33 cellular contexts compared by ENCODE assay signal in genomic region chr6:109631403-109631802, GRCh38. TPM values are rescaled to one million over a fixed set of nuclear protein-coding genes. Genes with fewer than 3 reads are reported as not detected.
DNase-seq lines count a peak whose midpoint lies in the region; ATAC-seq, FAIRE-seq and TF ChIP-seq lines count a peak whose summit lies in the region.
"Had no signal": no experiment of that assay in that cellular context is flagged by ENCODE, and none has a peak within 500 bp of the region (broad histone marks: within the 10 kb centered on the region; RNA-seq: fewer than 3 reads in every experiment).

No MANE protein-coding gene starts in this region.

- FAIRE-seq in HepG2 (lab: Jason Lieb, UNC) (no peak), K562 (lab: Jason Lieb, UNC) (no peak)
- FAIRE-seq: A204.1, A549, D721Med had no signal

- TF ChIP-seq POLR2A in HepG2 (IDR thresholded peaks at IDR 0.05; ENCODE audit: insufficient read depth in 1 of 2, low read depth in 2 of 2, low read length in 2 of 2) = no peak
- no peak for TF ChIP-seq POLR2A in right lobe of liver (IDR thresholded peaks at IDR 0.05)
- TF ChIP-seq POLR2A in IMR-90 (IDR thresholded peaks at IDR 0.05; ENCODE audit: low read depth, low read length) = no peak
- TF ChIP-seq POLR2A in K562 (conservative IDR thresholded peaks at IDR 0.05) = no peak
- TF ChIP-seq POLR2A in gastrocnemius medialis (IDR thresholded peaks at IDR 0.05) = no peak

- dilution Hi-C loops in IMR-90 (cut with HindIII; ENCODE audit: low sequenced_read_pairs, unreplicated experiment) = no loop called here

- H4K91ac ChIP-seq in IMR-90 (ENCODE audit: insufficient read depth, low read depth, low read length) = no peak overlapping the region

- H3K4me2 ChIP-seq in HepG2 (ENCODE audit: low read depth, low read length) = no peak overlapping the region
- H3K4me2 ChIP-seq in IMR-90 (ENCODE audit: low read depth, low read length) = no peak overlapping the region
- no peak overlapping the region for H3K4me2 ChIP-seq in K562 (ENCODE audit: insufficient read depth, low read length)
- H3K4me2 ChIP-seq: A549; BLaER1; BLaER1 treated with 17β-estradiol and CSF1 and Interleukin-3, amounts not matched to agents 10 nM and 100 nM had no signal

- no peak overlapping the region for H2AK9ac ChIP-seq in IMR-90 (replicated peaks; ENCODE audit: low read depth, low read length, poor library complexity)

- in situ Hi-C loops in HepG2 (cut with HindIII; ENCODE audit: extremely low pct_ligation_motif_present, low pct_unique_long_range_greater_than_20kb) = no loop called here
- in situ Hi-C loops in IMR-90 (cut with MboI; ENCODE audit: low sequenced_read_pairs) = no loop called here
- in situ Hi-C loops in K562 (cut with MboI) = no loop called here
- in situ Hi-C loops in gastrocnemius medialis (cut with MboI; ENCODE audit: low sequenced_read_pairs in 4 of 4) = no loop called here

- no peak overlapping the region for H3K4ac ChIP-seq in IMR-90 (ENCODE audit: low read depth, low read length)

- H3K79me1 ChIP-seq in IMR-90 (ENCODE audit: low read depth in 1 of 2, low read length in 2 of 2) = no peaks in the 10 kb centered on the region

- H2BK120ac ChIP-seq in IMR-90 (ENCODE audit: low read depth, low read length) = no peak overlapping the region

- no peaks in the 10 kb centered on the region for H3K36me3 ChIP-seq in HepG2 (replicated peaks in 1 of 2; ENCODE audit: control insufficient read depth in 1 of 2, insufficient read depth in 2 of 2, low read length in 2 of 2)
- H3K36me3 ChIP-seq in right lobe of liver = no peaks in the 10 kb centered on the region
- no peaks in the 10 kb centered on the region for H3K36me3 ChIP-seq in IMR-90 (ENCODE audit: control insufficient read depth, insufficient read depth, low read length)
- H3K36me3 ChIP-seq in K562 (ENCODE audit: control insufficient read depth, insufficient read depth, low read length) = no peaks in the 10 kb centered on the region
- peaks cover 0 to 11% of the 10 kb centered on the region in 2 donors for H3K36me3 ChIP-seq in gastrocnemius medialis
- H3K36me3 ChIP-seq: BE2C; BLaER1; BLaER1 treated with 17β-estradiol and CSF1 and Interleukin-3, amounts not matched to agents 10 nM and 100 nM had no signal

- DNase-seq in HepG2 (ENCODE audit: low spot score) (no peak), right lobe of liver (no peak), IMR-90 (no peak), K562 (ENCODE audit: extremely low read depth in 1 of 4, low spot score in 3 of 4) (no peak), Right ventricle myocardium superior (no peak), gastrocnemius medialis (no peak)
- DNase-seq: 8988T; ACHN; AML-193; BE2C; C1 segment of cervical spinal cord; Caco-2; Calu3; CD4-positive, alpha-beta memory T cell; CD4-positive, alpha-beta T cell; CD4-positive, CD25-positive, alpha-beta regulatory T cell; CD8-positive, alpha-beta memory T cell; CD8-positive, alpha-beta T cell; COR-L47; DMS 273 treated with DMSO at 0.1 percent for 48 hours; DMS153; DMS53; DMS79; DMS79 treated with DMSO at 0.1 percent for 48 hours; DND-41; EL had no signal

- H2AFZ ChIP-seq in HepG2 (ENCODE audit: low read length) = no peak overlapping the region
- no peak overlapping the region for H2AFZ ChIP-seq in IMR-90 (replicated peaks; ENCODE audit: low read length, poor library complexity)
- H2AFZ ChIP-seq in K562 (ENCODE audit: low read depth, low read length) = no peak overlapping the region

- WGBS in HepG2 (ENCODE audit: low lambda C conversion rate) = 92% methylated on average over 1 of the region's 1 CpG
- 83% methylated on average over 1 of the region's 1 CpG for WGBS in right lobe of liver (ENCODE audit: insufficient coverage, low coverage, low lambda C conversion rate, missing lambda C conversion rate)
- WGBS in IMR-90 (ENCODE audit: extremely low coverage in 2 of 2, insufficient read length in 1 of 2), 2 experiments = no CpG with 5 or more reads among the region's 1 CpG
- 0% methylated on average over 1 of the region's 1 CpG for WGBS in K562 (ENCODE audit: insufficient coverage, low coverage, missing lambda C conversion rate)

- H3K27me3 ChIP-seq in HepG2 (ENCODE audit: control insufficient read depth in 1 of 2, insufficient read depth in 2 of 2, low read length in 2 of 2) (no peaks in the 10 kb centered on the region), right lobe of liver (no peaks in the 10 kb centered on the region), IMR-90 (ENCODE audit: control insufficient read depth, insufficient read depth, low read length) (0 out of 2 replicates have a peak, but pooled peaks cover 1% of the 10 kb centered on the region), K562 (ENCODE audit: control insufficient read depth in 2 of 2, insufficient read depth in 2 of 2, low read length in 2 of 2) (no peaks in the 10 kb centered on the region; a peak in 1 of 5 replicates), gastrocnemius medialis (no peaks in the 10 kb centered on the region)
- H3K27me3 ChIP-seq: BE2C; BLaER1; BLaER1 treated with 17β-estradiol and CSF1 and Interleukin-3, amounts not matched to agents 10 nM and 100 nM had no signal

- no peak overlapping the region for H4K8ac ChIP-seq in IMR-90 (ENCODE audit: low read depth in 2 of 2, low read length in 2 of 2)

- H2BK5ac ChIP-seq in IMR-90 (ENCODE audit: low read depth, low read length, poor library complexity, severe bottlenecking) = no peak overlapping the region

- H2BK20ac ChIP-seq in IMR-90 (ENCODE audit: low read depth, low read length) = no peak overlapping the region

- intact Hi-C loops in HepG2 (cut with micrococcal nuclease; ENCODE audit: unreplicated experiment) = no loop called here
- intact Hi-C loops in right lobe of liver (cut with DNase I) = no loop called here
- intact Hi-C loops in IMR-90 (cut with micrococcal nuclease) = no loop called here
- intact Hi-C loops in K562 (cut with micrococcal nuclease) = no loop called here
- intact Hi-C loops in Right ventricle myocardium superior (cut with DNase I) = no loop called here
- intact Hi-C loops in gastrocnemius medialis (cut with DNase I; ENCODE audit: low total_unique reads) = no loop called here

- H3K4me1 ChIP-seq in HepG2 (ENCODE audit: insufficient read depth, low read length) (peaks cover 3% of the 10 kb centered on the region; the same call in 1 of the 2 replicates), right lobe of liver (no peaks in the 10 kb centered on the region), IMR-90 (ENCODE audit: control insufficient read depth, insufficient read depth, low read length) (no peaks in the 10 kb centered on the region), K562 (replicated peaks in 1 of 2; ENCODE audit: control insufficient read depth in 2 of 2, insufficient read depth in 2 of 2, low read length in 2 of 2) (no peaks in the 10 kb centered on the region), gastrocnemius medialis (no peaks in the 10 kb centered on the region)
- H3K4me1 ChIP-seq: A549, BE2C, Caco-2 had no signal

- POLR2A ChIA-PET in HepG2 (lab: Yijun Ruan, JAX) = no interaction called here
- POLR2A ChIA-PET in IMR-90 (lab: Charles Lee; ENCODE audit: unreplicated experiment) = no interaction called here
- POLR2A ChIA-PET in K562 (lab: Yijun Ruan, JAX) = no interaction called here

- H3K9me1 ChIP-seq in IMR-90 (ENCODE audit: insufficient read depth, low read length) (no peaks in the 10 kb centered on the region), K562 (ENCODE audit: control insufficient read depth, insufficient read depth, low read length) (no peaks in the 10 kb centered on the region)

- H2BK15ac ChIP-seq in IMR-90 (ENCODE audit: low read depth, low read length) = no peak overlapping the region

- CTCF ChIA-PET in HepG2 (lab: Yijun Ruan, JAX; ENCODE audit: low intra/inter-chr PET ratio, low total read pairs) (no interaction called here), IMR-90 (lab: Yijun Ruan, JAX) (no interaction called here), K562 (lab: Yijun Ruan, JAX; ENCODE audit: low intra/inter-chr PET ratio) (no interaction called here)

- H3K27ac ChIP-seq in HepG2 (ENCODE audit: extremely low read length, insufficient read depth, low read length) (no peak overlapping the region), right lobe of liver (no peak overlapping the region), IMR-90 (ENCODE audit: insufficient read depth, low read length) (no peak overlapping the region), K562 (ENCODE audit: extremely low read depth, low read depth, low read length) (no peak overlapping the region), gastrocnemius medialis (no peak overlapping the region)
- H3K27ac ChIP-seq: 22Rv1; A549; BLaER1; BLaER1 treated with 17β-estradiol and CSF1 and Interleukin-3, amounts not matched to agents 10 nM and 100 nM; C4-2B had no signal

- H3K14ac ChIP-seq in IMR-90 (replicated peaks; ENCODE audit: low read depth, low read length) = no peak overlapping the region

- no peaks in the 10 kb centered on the region for H3K79me2 ChIP-seq in HepG2 (ENCODE audit: insufficient read depth, low read length)
- no peaks in the 10 kb centered on the region for H3K79me2 ChIP-seq in K562 (ENCODE audit: control insufficient read depth, insufficient read depth, low read length)

- TF ChIP-seq CTCF in HepG2 (CRISPR knock-in tag; IDR thresholded peaks at IDR 0.05) (no peak), right lobe of liver (IDR thresholded peaks at IDR 0.05) (no peak), IMR-90 (conservative IDR thresholded peaks at IDR 0.05; ENCODE audit: low read depth, low read length) (no peak), K562 (IDR thresholded peaks at IDR 0.05 in 2 of 3, conservative IDR thresholded peaks at IDR 0.05 in 1 of 3; ENCODE audit: insufficient read depth in 2 of 3, low read depth in 1 of 3, low read length in 3 of 3) (no peak), gastrocnemius medialis (IDR thresholded peaks at IDR 0.05 in 4 of 5, conservative IDR thresholded peaks at IDR 0.05 in 1 of 5) (no peak)

- H2AK5ac ChIP-seq in IMR-90 (ENCODE audit: low read depth, low read length) = no peak overlapping the region

- TF ChIP-seq RAD21 in HepG2 (CRISPR knock-in tag; IDR thresholded peaks at IDR 0.05) (no peak), IMR-90 (IDR thresholded peaks at IDR 0.05; ENCODE audit: low read length) (no peak), K562 (CRISPR knock-in tag; conservative IDR thresholded peaks at IDR 0.05 in 1 of 2, IDR thresholded peaks at IDR 0.05 in 1 of 2) (no peak)

- H4K5ac ChIP-seq in IMR-90 (ENCODE audit: low read depth, low read length) = no peak overlapping the region

- H4K20me1 ChIP-seq in HepG2 (ENCODE audit: insufficient read depth, low read length) = no peaks in the 10 kb centered on the region
- H4K20me1 ChIP-seq in IMR-90 (ENCODE audit: insufficient read depth, low read length) = no peaks in the 10 kb centered on the region
- no peaks in the 10 kb centered on the region for H4K20me1 ChIP-seq in K562 (replicated peaks; ENCODE audit: control insufficient read depth, insufficient read depth, low read length)
- H4K20me1 ChIP-seq: BLaER1; BLaER1 treated with 17β-estradiol and CSF1 and Interleukin-3, amounts not matched to agents 10 nM and 100 nM had no signal

- no peak for TF ChIP-seq EP300 in HepG2 (IDR thresholded peaks at IDR 0.05; ENCODE audit: low read depth in 2 of 2, low read length in 2 of 2)
- TF ChIP-seq EP300 in HepG2 (CRISPR knock-in tag; IDR thresholded peaks at IDR 0.05; ENCODE audit: borderline replicate concordance) = no peak
- TF ChIP-seq EP300 in K562 (IDR thresholded peaks at IDR 0.05; ENCODE audit: low read length) = no peak

- no peak overlapping the region for H3K56ac ChIP-seq in IMR-90 (ENCODE audit: extremely low read depth, insufficient read depth, low read length)

- H3K9me3 ChIP-seq in HepG2 (ENCODE audit: low read length) (no peaks in the 10 kb centered on the region), right lobe of liver (no peaks in the 10 kb centered on the region), IMR-90 (ENCODE audit: control insufficient read depth, insufficient read depth, low read length) (no peaks in the 10 kb centered on the region), K562 (replicated peaks; ENCODE audit: control insufficient read depth, insufficient read depth, low read depth, low read length) (no peaks in the 10 kb centered on the region), gastrocnemius medialis (no peaks in the 10 kb centered on the region)
- H3K9me3 ChIP-seq: A549, BE2C, BLaER1, Caco-2 had no signal

- no peak overlapping the region for H3K23ac ChIP-seq in IMR-90 (ENCODE audit: low read depth, low read length)

- ATAC-seq in HepG2 (no peak), right lobe of liver (no peak), IMR-90 (ENCODE audit: low read depth) (no peak), K562 (no peak), Right ventricle myocardium superior (ENCODE audit: poor library complexity) (no peak), gastrocnemius medialis (no peak)
- ATAC-seq: A549; CD8-positive, alpha-beta T cell had no signal

- BruUV-seq in HepG2 (replicated peaks; lab: Mats Ljungman, UMichigan) = no TSS peak
- no TSS peak for BruUV-seq in IMR-90 (replicated peaks; lab: Mats Ljungman, UMichigan)
- BruUV-seq in K562 (replicated peaks; lab: Mats Ljungman, UMichigan) = no TSS peak

- H3K4me3 ChIP-seq in HepG2 (replicated peaks in 1 of 3; ENCODE audit: insufficient read depth in 1 of 3, low read depth in 2 of 3, low read length in 3 of 3) (no peak overlapping the region), right lobe of liver (no peak overlapping the region), IMR-90 (ENCODE audit: insufficient read depth, low read depth, low read length) (no peak overlapping the region), K562 (no peak overlapping the region), gastrocnemius medialis (no peak overlapping the region)
- H3K4me3 ChIP-seq: A549; BLaER1; BLaER1 treated with 17β-estradiol and CSF1 and Interleukin-3, amounts not matched to agents 10 nM and 100 nM had no signal

- no peak overlapping the region for H3K18ac ChIP-seq in IMR-90 (ENCODE audit: low read depth, low read length)

- no peak overlapping the region for H3K9ac ChIP-seq in HepG2 (ENCODE audit: insufficient read depth, low read depth, low read length)
- H3K9ac ChIP-seq in IMR-90 (ENCODE audit: low read depth, low read length) = no peak overlapping the region
- H3K9ac ChIP-seq in K562 (ENCODE audit: insufficient read depth in 1 of 2, low read depth in 2 of 2, low read length in 2 of 2) = no peak overlapping the region
- H3K9ac ChIP-seq: BLaER1; BLaER1 treated with 17β-estradiol and CSF1 and Interleukin-3, amounts not matched to agents 10 nM and 100 nM had no signal

RNA-seq across cellular contexts. Expression of gene AK9, which starts 59.6 kb away (rescaled TPM):
- total RNA-seq in HepG2 (2016; rRNA removed; fragmentation: Illumina TruSeq; extraction: Trizol) (4.8 and 7.1 TPM in 2 replicates), right lobe of liver (1 to 10 TPM; 1.5 to 3.9 (median 2.5) TPM), IMR-90 (2012; rRNA removed) (1.8 and 2.2 TPM in 2 replicates), K562 (2014; rRNA removed) (0.59 and 0.78 TPM in 2 replicates), K562 (2014; rRNA removed; fragmentation: Illumina TruSeq; extraction: Trizol) (0.91 and 0.96 TPM in 2 replicates), K562 (2015; rRNA removed; fragmentation: Illumina TruSeq; extraction: Trizol) (0.79 and 1.3 TPM in 2 replicates), K562 (2021) (0.93 and 1.1 TPM in 2 replicates), Right ventricle myocardium superior (11.1 TPM), gastrocnemius medialis (1 to 10 TPM; 3.9 to 8.2 (median 7.1) TPM)
- total RNA-seq in HepG2 (2016; cell fraction: cytosol; rRNA removed; fragmentation: Illumina TruSeq; extraction: Trizol; ENCODE audit: low read depth) = 4.1 and 6.6 TPM in 2 replicates
- 4.4 and 7.2 TPM in 2 replicates for total RNA-seq in HepG2 (2016; cell fraction: insoluble cytoplasmic fraction; rRNA removed; fragmentation: Illumina TruSeq; extraction: Trizol)
- total RNA-seq in HepG2 (2016; cell fraction: membrane; rRNA removed; fragmentation: Illumina TruSeq; extraction: Trizol) = 2.8 TPM in 2 replicates
- total RNA-seq in HepG2 (2016; cell fraction: nucleus; rRNA removed; fragmentation: Illumina TruSeq; extraction: Trizol) = 4.7 and 6.1 TPM in 2 replicates
- polyA plus RNA-seq in HepG2 (2011; rRNA removed) (2.6 and 3.2 TPM in 2 replicates), IMR-90 (2012; rRNA removed) (1.2 and 1.7 TPM in 2 replicates), K562 (2011; rRNA removed) (0.66 and 1.3 TPM in 2 replicates), K562 (2014; fragmentation: Illumina TruSeq; extraction: Trizol) (0.68 and 1.4 TPM in 2 replicates), K562 (2014; fragmentation: Nextera tagmentation; extraction: Ambion mirVana) (1 to 10 TPM; 1.2 to 1.9 TPM), K562 (2014; rRNA removed) (0.60 and 2.2 TPM in 2 replicates)
- 0.87 and 1.7 TPM in 2 replicates for polyA plus RNA-seq in HepG2 (2011; cell fraction: cytosol; rRNA removed)
- 2.5 and 4.4 TPM in 2 replicates for polyA plus RNA-seq in HepG2 (2011; cell fraction: nucleus; rRNA removed)
- 4.4 and 5.0 TPM in 2 replicates for polyA plus RNA-seq in HepG2 (2012)
- polyA plus RNA-seq in HepG2 (2016; cell fraction: cytosol; fragmentation: Illumina TruSeq; extraction: Trizol; ENCODE audit: low read depth) = 0.45 and 0.55 TPM in 2 replicates
- 5.4 and 6.7 TPM in 2 replicates for polyA plus RNA-seq in HepG2 (2016; cell fraction: insoluble cytoplasmic fraction; fragmentation: Illumina TruSeq; extraction: Trizol; ENCODE audit: low read depth)
- polyA plus RNA-seq in HepG2 (2016; cell fraction: membrane; fragmentation: Illumina TruSeq; extraction: Trizol; ENCODE audit: low read depth) = 0.84 and 0.95 TPM in 2 replicates
- 4.1 and 4.9 TPM in 2 replicates for polyA plus RNA-seq in HepG2 (2016; cell fraction: nucleus; fragmentation: Illumina TruSeq; extraction: Trizol; ENCODE audit: insufficient read depth, low read depth)
- 1.1 and 1.6 TPM in 2 replicates for polyA minus RNA-seq in HepG2 (2011; rRNA and poly(A)+ RNA removed; ENCODE audit: low replicate concordance)
- polyA minus RNA-seq in HepG2 (2011; cell fraction: cytosol; rRNA and poly(A)+ RNA removed) = 2.4 and 2.8 TPM in 2 replicates
- 9.7 and 13.8 TPM in 2 replicates for polyA minus RNA-seq in HepG2 (2011; cell fraction: nucleus; rRNA and poly(A)+ RNA removed)
- 0.22 and 0.39 TPM in 2 replicates for polyA plus RNA-seq in IMR-90 (2012; cell fraction: cytosol; rRNA removed)
- 0.24 and 2.4 TPM in 2 replicates for polyA plus RNA-seq in IMR-90 (2012; cell fraction: nucleus; rRNA removed; ENCODE audit: low replicate concordance)
- total RNA-seq in K562 (2011; cell fraction: chromatin; rRNA removed; ENCODE audit: low replicate concordance) = 1.0 and 1.2 TPM in 2 replicates
- total RNA-seq in K562 (2011; cell fraction: nucleolus; rRNA removed) = 0.26 TPM in 1 of 2 replicates, not detected in the other
- 0.38 and 0.59 TPM in 2 replicates for total RNA-seq in K562 (2011; cell fraction: nucleoplasm; rRNA removed)
- 0.21 and 0.32 TPM in 2 replicates for polyA plus RNA-seq in K562 (2011; cell fraction: cytosol; rRNA removed)
- polyA plus RNA-seq in K562 (2011; cell fraction: nucleus; rRNA removed) = 0.70 and 1.0 TPM in 2 replicates
- 0.94 and 1.9 TPM in 2 replicates for polyA plus RNA-seq in K562 (2012)
- 0.36 and 0.88 TPM in 2 replicates for polyA minus RNA-seq in K562 (2011; rRNA and poly(A)+ RNA removed)
- not detected in 2 replicates for polyA minus RNA-seq in K562 (2011; cell fraction: cytosol; rRNA and poly(A)+ RNA removed)
- polyA minus RNA-seq in K562 (2011; cell fraction: nucleus; rRNA and poly(A)+ RNA removed) = 0.40 and 0.44 TPM in 2 replicates

RNA-seq across cellular contexts. Expression of gene FIG4, which starts 59.7 kb away (rescaled TPM):
- 7.9 and 10.3 TPM in 2 replicates for total RNA-seq in HepG2 (2016; rRNA removed; fragmentation: Illumina TruSeq; extraction: Trizol)
- 5.7 and 6.0 TPM in 2 replicates for total RNA-seq in HepG2 (2016; cell fraction: cytosol; rRNA removed; fragmentation: Illumina TruSeq; extraction: Trizol; ENCODE audit: low read depth)
- total RNA-seq in HepG2 (2016; cell fraction: insoluble cytoplasmic fraction; rRNA removed; fragmentation: Illumina TruSeq; extraction: Trizol) = 7.5 and 9.0 TPM in 2 replicates
- total RNA-seq in HepG2 (2016; cell fraction: membrane; rRNA removed; fragmentation: Illumina TruSeq; extraction: Trizol) = 4.8 and 5.0 TPM in 2 replicates
- 9.6 and 10.6 TPM in 2 replicates for total RNA-seq in HepG2 (2016; cell fraction: nucleus; rRNA removed; fragmentation: Illumina TruSeq; extraction: Trizol)
- 5.5 and 5.9 TPM in 2 replicates for polyA plus RNA-seq in HepG2 (2011; rRNA removed)
- 2.7 and 4.3 TPM in 2 replicates for polyA plus RNA-seq in HepG2 (2011; cell fraction: cytosol; rRNA removed)
- polyA plus RNA-seq in HepG2 (2011; cell fraction: nucleus; rRNA removed) = 4.6 and 5.9 TPM in 2 replicates
- 5.1 and 6.3 TPM in 2 replicates for polyA plus RNA-seq in HepG2 (2012)
- 0.63 and 0.68 TPM in 2 replicates for polyA plus RNA-seq in HepG2 (2016; cell fraction: cytosol; fragmentation: Illumina TruSeq; extraction: Trizol; ENCODE audit: low read depth)
- polyA plus RNA-seq in HepG2 (2016; cell fraction: insoluble cytoplasmic fraction; fragmentation: Illumina TruSeq; extraction: Trizol; ENCODE audit: low read depth) = 7.6 and 9.3 TPM in 2 replicates
- polyA plus RNA-seq in HepG2 (2016; cell fraction: membrane; fragmentation: Illumina TruSeq; extraction: Trizol; ENCODE audit: low read depth) = 1.5 and 2.3 TPM in 2 replicates
- 5.9 and 6.2 TPM in 2 replicates for polyA plus RNA-seq in HepG2 (2016; cell fraction: nucleus; fragmentation: Illumina TruSeq; extraction: Trizol; ENCODE audit: insufficient read depth, low read depth)
- 3.0 and 5.7 TPM in 2 replicates for polyA minus RNA-seq in HepG2 (2011; rRNA and poly(A)+ RNA removed; ENCODE audit: low replicate concordance)
- polyA minus RNA-seq in HepG2 (2011; cell fraction: cytosol; rRNA and poly(A)+ RNA removed) = 5.8 and 7.2 TPM in 2 replicates
- 18.3 and 20.1 TPM in 2 replicates for polyA minus RNA-seq in HepG2 (2011; cell fraction: nucleus; rRNA and poly(A)+ RNA removed)
- 1 to 10 TPM; 4.0 to 7.7 (median 6.4) TPM for total RNA-seq in right lobe of liver
- 15.4 and 19.7 TPM in 2 replicates for total RNA-seq in IMR-90 (2012; rRNA removed)
- polyA plus RNA-seq in IMR-90 (2012; rRNA removed) = 11.3 and 12.1 TPM in 2 replicates
- 3.4 and 4.7 TPM in 2 replicates for polyA plus RNA-seq in IMR-90 (2012; cell fraction: cytosol; rRNA removed)
- polyA plus RNA-seq in IMR-90 (2012; cell fraction: nucleus; rRNA removed; ENCODE audit: low replicate concordance) = 2.2 and 13.6 TPM in 2 replicates
- 3.1 and 7.0 TPM in 2 replicates for total RNA-seq in K562 (2011; cell fraction: chromatin; rRNA removed; ENCODE audit: low replicate concordance)
- total RNA-seq in K562 (2011; cell fraction: nucleolus; rRNA removed) = 1.7 and 2.1 TPM in 2 replicates
- 1.7 and 2.1 TPM in 2 replicates for total RNA-seq in K562 (2011; cell fraction: nucleoplasm; rRNA removed)
- total RNA-seq in K562 (2014; rRNA removed) = 3.4 and 4.9 TPM in 2 replicates
- total RNA-seq in K562 (2014; rRNA removed; fragmentation: Illumina TruSeq; extraction: Trizol) = 5.3 and 5.6 TPM in 2 replicates
- total RNA-seq in K562 (2015; rRNA removed; fragmentation: Illumina TruSeq; extraction: Trizol) = 4.3 and 5.0 TPM in 2 replicates
- 4.8 and 5.5 TPM in 2 replicates for total RNA-seq in K562 (2021)
- 4.9 and 6.8 TPM in 2 replicates for polyA plus RNA-seq in K562 (2011; rRNA removed)
- 1.4 and 2.7 TPM in 2 replicates for polyA plus RNA-seq in K562 (2011; cell fraction: cytosol; rRNA removed)
- 3.0 and 4.2 TPM in 2 replicates for polyA plus RNA-seq in K562 (2011; cell fraction: nucleus; rRNA removed)
- 4.6 and 7.3 TPM in 2 replicates for polyA plus RNA-seq in K562 (2012)
- polyA plus RNA-seq in K562 (2014; fragmentation: Illumina TruSeq; extraction: Trizol) = 3.7 and 4.8 TPM in 2 replicates
- polyA plus RNA-seq in K562 (2014; fragmentation: Nextera tagmentation; extraction: Ambion mirVana) = 1 to 10 TPM; 1.5 to 1.8 TPM
- polyA plus RNA-seq in K562 (2014; rRNA removed) = 3.9 and 6.0 TPM in 2 replicates
- polyA minus RNA-seq in K562 (2011; rRNA and poly(A)+ RNA removed) = 6.3 and 7.0 TPM in 2 replicates
- polyA minus RNA-seq in K562 (2011; cell fraction: cytosol; rRNA and poly(A)+ RNA removed) = 2.8 and 4.7 TPM in 2 replicates
- polyA minus RNA-seq in K562 (2011; cell fraction: nucleus; rRNA and poly(A)+ RNA removed) = 3.1 and 6.1 TPM in 2 replicates
- total RNA-seq in Right ventricle myocardium superior = 7.7 TPM
- 10 to 100 TPM in 1 of 4 donors, 1 to 10 TPM in 3; 5.3 to 11.8 (median 9.1) TPM for total RNA-seq in gastrocnemius medialis

Comparison
In these comparisons a context has a peak if more than half of its experiments do, and no peak if none do; other contexts are left out.
1. Of the 241 proteins assayed by ChIP-seq in both HepG2 and K562: peak only in HepG2: none; only in K562: none; in both: CEBPB; in neither: 240.